In genomic region chrX:32448320-32448719, GRCh38 we compare ENCODE assay signal across 8 cellular contexts.
A peak's percentile ranks its signal among the peaks of the same experiment; 100 is the strongest.
DNase-seq lines count a peak whose midpoint lies in the region; ATAC-seq, FAIRE-seq and TF ChIP-seq lines count a peak whose summit lies in the region.

No MANE protein-coding gene starts in this region.

- no peaks in the 10 kb centered on the region for H3K27me3 ChIP-seq in KMS-11 (ENCODE audit: insufficient read depth, low read depth)
- H3K27me3 ChIP-seq in H1 (replicated peaks in 1 of 4; ENCODE audit: control insufficient read depth in 3 of 4, extremely low read depth in 1 of 4, insufficient read depth in 3 of 4, low read length in 3 of 4) = no peaks in the 10 kb centered on the region

- no peak overlapping the region for H2BK12ac ChIP-seq in H1 (ENCODE audit: low read depth, low read length)

- H2BK15ac ChIP-seq in H1 (ENCODE audit: low read length) = no peak overlapping the region

- no peak overlapping the region for H3K56ac ChIP-seq in H1 (replicated peaks; ENCODE audit: insufficient read length, low read depth, low read length)

- H3K9ac ChIP-seq in KMS-11 (no peak overlapping the region), H1 (replicated peaks in 1 of 4; ENCODE audit: extremely low read depth in 1 of 4, low read depth in 3 of 4, low read length in 3 of 4) (no peak overlapping the region)

- H3K79me2 ChIP-seq in KMS-11 (ENCODE audit: insufficient read depth, low read depth) (no peaks in the 10 kb centered on the region), H1 (ENCODE audit: control insufficient read depth in 1 of 2, insufficient read depth in 2 of 2, low read length in 2 of 2) (no peaks in the 10 kb centered on the region)

- no peak overlapping the region for H2BK20ac ChIP-seq in H1 (ENCODE audit: low read length)

- FAIRE-seq in H1 (lab: Jason Lieb, UNC) = peak; percentile 58

- WGBS in H1 (ENCODE audit: extremely low coverage in 1 of 2, insufficient coverage in 1 of 2, insufficient read length in 1 of 2, insufficient replicate concordance in 2 of 2, low coverage in 1 of 2, low lambda C conversion rate in 2 of 2, missing lambda C conversion rate in 1 of 2), 2 experiments = 82% methylated on average over 1 of the region's 1 CpG; no CpG with 5 or more reads in 1 of the 2 experiments

- H4K8ac ChIP-seq in H1 (ENCODE audit: extremely low read depth, insufficient read depth, low read length) = no peak overlapping the region

- no peaks in the 10 kb centered on the region for H3K9me3 ChIP-seq in H1 (ENCODE audit: insufficient read depth in 2 of 2, low read depth in 1 of 2, low read length in 1 of 2)

- H4K91ac ChIP-seq in H1 (replicated peaks; ENCODE audit: insufficient read length, low read length) = no peak overlapping the region

- no peak overlapping the region for H3K4ac ChIP-seq in H1 (replicated peaks; ENCODE audit: insufficient read length, low read depth, low read length)

- H3K27ac ChIP-seq in KMS-11 = peak overlapping the region; percentile 63
- H3K27ac ChIP-seq in H1 (ENCODE audit: low read depth, low read length) = no peak overlapping the region

- POLR2A ChIA-PET in H1 (lab: Charles Lee; ENCODE audit: partially characterized antibody) = no interaction called here

- no peaks in the 10 kb centered on the region for H3K79me1 ChIP-seq in H1 (ENCODE audit: low read depth, low read length)

- ATAC-seq in GM18511 (IDR thresholded peaks at IDR 0.05; ENCODE audit: unreplicated experiment) (peak; percentile 98), GM21717 (IDR thresholded peaks at IDR 0.05; ENCODE audit: unreplicated experiment) (peak; percentile 100)

- no peaks in the 10 kb centered on the region for H3K23me2 ChIP-seq in H1 (ENCODE audit: low read depth, low read length)

- no peak overlapping the region for H3K4me3 ChIP-seq in KMS-11 (IDR thresholded peaks at IDR 0.05; ENCODE audit: insufficient read depth, low read depth, low read length)
- H3K4me3 ChIP-seq in H1 (ENCODE audit: extremely low read depth in 1 of 4, insufficient read depth in 2 of 4, low read depth in 3 of 4, low read length in 4 of 4) = no peak overlapping the region

- no peaks in the 10 kb centered on the region for H4K20me1 ChIP-seq in KMS-11 (ENCODE audit: insufficient read depth)
- no peaks in the 10 kb centered on the region for H4K20me1 ChIP-seq in H1 (replicated peaks in 1 of 2; ENCODE audit: control insufficient read depth in 1 of 2, insufficient read depth in 2 of 2, low read length in 2 of 2)

- no peak for TF ChIP-seq RAD21 in H1 (IDR thresholded peaks at IDR 0.05 in 1 of 2, conservative IDR thresholded peaks at IDR 0.05 in 1 of 2; ENCODE audit: low read depth in 2 of 2, low read length in 2 of 2)

- H3K14ac ChIP-seq in H1 (ENCODE audit: insufficient read length) = no peak overlapping the region

- H2AK5ac ChIP-seq in H1 (ENCODE audit: low read depth, low read length) = no peak overlapping the region

- CTCF ChIA-PET in H1 (lab: Charles Lee; ENCODE audit: partially characterized antibody) = interaction anchor here (1.0 kb wide), 1 partner anchor 9 kb away, joined by 3 read pairs; no protein-coding TSS in a partner anchor

- no peak overlapping the region for H2BK5ac ChIP-seq in H1 (ENCODE audit: low read depth, low read length)

- H3K4me1 ChIP-seq in KMS-11 (ENCODE audit: low read depth, poor library complexity, severe bottlenecking) (peaks cover 30% of the 10 kb centered on the region), H1 (replicated peaks in 1 of 4; ENCODE audit: control insufficient read depth in 3 of 4, insufficient read depth in 4 of 4, low read length in 3 of 4) (no peaks in the 10 kb centered on the region)

- no peak overlapping the region for H3K18ac ChIP-seq in H1 (ENCODE audit: extremely low read depth, low read length)

- H4K5ac ChIP-seq in H1 (ENCODE audit: insufficient read length, low read depth, low read length) = no peak overlapping the region

- H3K23ac ChIP-seq in H1 (ENCODE audit: insufficient read length) = no peak overlapping the region

- H3K4me2 ChIP-seq in KMS-11 (peak overlapping the region; percentile 95), H1 (ENCODE audit: insufficient read depth in 1 of 2, low read depth in 2 of 2, low read length in 2 of 2) (no peak overlapping the region)

- DNase-seq in H1 (ENCODE audit: low read depth in 1 of 2, low spot score in 2 of 2) (no peak), DMS79 treated with DMSO at 0.1 percent for 48 hours (lab: John Stamatoyannopoulos, UW) (no peak), DMS153 (lab: John Stamatoyannopoulos, UW) (no peak), midbrain (lab: John Stamatoyannopoulos, UW) (no peak)
- DNase-seq in activated effector memory CD4-positive, alpha-beta T cell treated with anti-CD3 and anti-CD28 coated beads, Interleukin-2, amount 50 U/mL, for 16 hours = no peak

- peak overlapping the region; percentile 34; the same call in 1 of the 2 replicates for H2AFZ ChIP-seq in KMS-11 (ENCODE audit: low read depth)
- H2AFZ ChIP-seq in H1 (ENCODE audit: low read length) = peak overlapping the region; percentile 70; the same call in 1 of the 2 replicates

- H3K36me3 ChIP-seq in KMS-11 (ENCODE audit: insufficient read depth) = no peaks in the 10 kb centered on the region
- no peaks in the 10 kb centered on the region for H3K36me3 ChIP-seq in H1 (ENCODE audit: control insufficient read depth in 2 of 4, insufficient read depth in 4 of 4, low read length in 3 of 4)

- no peak overlapping the region for H2BK120ac ChIP-seq in H1 (replicated peaks; ENCODE audit: low read depth, low read length)

- no peak for TF ChIP-seq CTCF in KMS-11 (conservative IDR thresholded peaks at IDR 0.05; ENCODE audit: low read depth, low read length)
- no peak for TF ChIP-seq CTCF in H1 (IDR thresholded peaks at IDR 0.05; ENCODE audit: control extremely low read depth in 1 of 3, insufficient read depth in 1 of 3, low read depth in 1 of 3, low read length in 3 of 3)

- no peak for TF ChIP-seq POLR2A in H1 (IDR thresholded peaks at IDR 0.05; ENCODE audit: control extremely low read depth in 1 of 2, low read depth in 2 of 2, low read length in 2 of 2)

- TF ChIP-seq EP300 in H1 (IDR thresholded peaks at IDR 0.05; ENCODE audit: borderline replicate concordance in 1 of 2, low read depth in 2 of 2, low read length in 2 of 2) = no peak

TF ChIP-seq in H1, 55 proteins besides CTCF, POLR2A, EP300 and RAD21:
- TF ChIP-seq BCL11A (IDR thresholded peaks at IDR 0.05; ENCODE audit: low read depth in 2 of 2, low read length in 2 of 2) (no peak), JUN (IDR thresholded peaks at IDR 0.05; ENCODE audit: low read depth, low read length) (no peak), SP4 (IDR thresholded peaks at IDR 0.05; ENCODE audit: low read length) (no peak)
TF ChIP-seq in H1: peak in this region for 0.
